In genomic region chr11:120751550-120751949, GRCh38 we compare ENCODE assay signal across 20 cellular contexts.
"Had no signal": no experiment of that assay in that cellular context is flagged by ENCODE, and none has a peak within 500 bp of the region (broad histone marks: within the 10 kb centered on the region; RNA-seq: fewer than 3 reads in every experiment).

No MANE protein-coding gene starts in this region.

- H3K9me3 ChIP-seq: esophagus squamous epithelium, left ventricle myocardium inferior, tibial nerve had no signal

- H3K36me3 ChIP-seq: esophagus squamous epithelium, left ventricle myocardium inferior, tibial nerve had no signal

- H3K4me1 ChIP-seq: tibial nerve had no signal

- ATAC-seq: naive thymus-derived CD4-positive, alpha-beta T cell; right cardiac atrium had no signal

- H3K27ac ChIP-seq: esophagus squamous epithelium, left ventricle myocardium inferior, tibial nerve had no signal

- DNase-seq: activated CD4-positive, alpha-beta T cell treated with anti-CD3 and anti-CD28 coated beads for 48 hours; activated CD4-positive, alpha-beta T cell treated with anti-CD3 and anti-CD28 coated beads, Interleukin-2, amount 50 U/mL, for 48 hours; activated CD8-positive, alpha-beta memory T cell treated with anti-CD3 and anti-CD28 coated beads for 24 hours; activated gamma-delta T cell; activated naive CD4-positive, alpha-beta T cell treated with anti-CD3 and anti-CD28 coated beads, Interleukin-2, amount 50 U/mL, for 16 hours; activated T-cell treated with anti-CD3 and anti-CD28 coated beads, Interleukin-2, amount 50 U/mL, for 1 hour; amniotic stem cell; effector CD4-positive, alpha-beta T cell; esophagus squamous epithelium; foreskin melanocyte; glutamatergic neuron; islet precursor cell; left ventricle myocardium inferior; naive thymus-derived CD4-positive, alpha-beta T cell; right cardiac atrium; stimulated activated CD4-positive, alpha-beta T cell treated with anti-CD3 and anti-CD28 coated beads, Interleukin-15, amount 100 ng/mL, for 24 hours; stimulated activated CD4-positive, alpha-beta T cell treated with anti-CD3 and anti-CD28 coated beads, Interleukin-2, amount 100 ng/mL, for 24 hours; stimulated activated naive CD4-positive, alpha-beta T cell had no signal

- H3K4me3 ChIP-seq: esophagus squamous epithelium, left ventricle myocardium inferior, lung, tibial nerve had no signal
